In genomic region chr3:65751123-65751700, GRCh38 we compare ENCODE assay signal across 7 cellular contexts.
DNase-seq lines count a peak whose midpoint lies in the region; ATAC-seq and TF ChIP-seq lines count a peak whose summit lies in the region.

No MANE protein-coding gene starts in this region.

- peak; percentile 21 to 76 (median 74); a peak in 4 of 6 replicates for TF ChIP-seq CTCF in HCT116 (IDR thresholded peaks at IDR 0.05 in 2 of 3, conservative IDR thresholded peaks at IDR 0.05 in 1 of 3; ENCODE audit: borderline replicate concordance in 1 of 3, insufficient read depth in 1 of 3, low read depth in 2 of 3, low read length in 2 of 3)

- POLR2A ChIA-PET in HCT116 (lab: Charles Lee) = no interaction called here

- H3K4me2 ChIP-seq in HCT116 (ENCODE audit: low read length) = no peak overlapping the region

- H3K9ac ChIP-seq in HCT116 (ENCODE audit: low read length) = no peak overlapping the region

- H3K4me3 ChIP-seq in HCT116 (replicated peaks in 1 of 2; ENCODE audit: low read depth in 1 of 2, low read length in 2 of 2) = no peak overlapping the region

- H3K9me2 ChIP-seq in HCT116 (ENCODE audit: insufficient read depth) = no peaks in the 10 kb centered on the region

- H3K27ac ChIP-seq in HCT116 (ENCODE audit: low read depth, low read length) = no peak overlapping the region

- ATAC-seq in HCT116 (peak; percentile 88), SK-N-SH treated with all-trans-retinoic acid at 6 μM for 48 hours (peak; percentile 92), GM18909 (IDR thresholded peaks at IDR 0.05; ENCODE audit: poor library complexity, unreplicated experiment) (no peak)

- DNase-seq in ELF-1 (ENCODE audit: low read depth, low spot score) = peak; percentile 77
- DNase-seq in HCT116 (ENCODE audit: low read depth, low spot score) = peak; percentile 3
- DNase-seq in globus pallidus (ENCODE audit: low spot score) = peak; percentile 86
- peak; percentile 51 to 96 (median 83) for DNase-seq in posterior cingulate gyrus
- no peak for DNase-seq in glomerular visceral epithelial cell (ENCODE audit: extremely low spot score)

- BruUV-seq in HCT116 (replicated peaks; lab: Mats Ljungman, UMichigan) = no TSS peak

- peak; percentile 47 for TF ChIP-seq RAD21 in HCT116 (IDR thresholded peaks at IDR 0.05; ENCODE audit: low read depth)

- no peaks in the 10 kb centered on the region for H3K4me1 ChIP-seq in HCT116 (ENCODE audit: control insufficient read depth in 1 of 2, insufficient read depth in 2 of 2, low read length in 2 of 2)

- no peak overlapping the region for H2AFZ ChIP-seq in HCT116 (ENCODE audit: low read depth, low read length, poor library complexity, severe bottlenecking)

- RAD21 ChIA-PET in HCT116 (lab: Charles Lee; ENCODE audit: low non-redundant PET in 1 of 2, low total read pairs in 2 of 2, uncharacterized antibody in 2 of 2, unreplicated experiment in 2 of 2) = interaction anchor here in 1 of 2 experiments (1.5 kb wide), 1 partner anchor 312 kb away, joined by 5 read pairs; no protein-coding TSS in a partner anchor

- no peaks in the 10 kb centered on the region for H3K36me3 ChIP-seq in HCT116 (ENCODE audit: control insufficient read depth in 1 of 2, insufficient read depth in 2 of 2, low read length in 2 of 2)

- intact Hi-C loops in HCT116 (cut with micrococcal nuclease) = loop anchor here (1.0 to 5.0 kb wide), 2 partner anchors 16 to 1219 kb away; no protein-coding TSS in a partner anchor
- intact Hi-C loops in posterior cingulate gyrus (cut with DNase I) = loop anchor here (10.0 kb wide), 1 partner anchor 1216 kb away; no protein-coding TSS in a partner anchor

- no peaks in the 10 kb centered on the region for H3K9me3 ChIP-seq in HCT116 (ENCODE audit: control insufficient read depth in 1 of 2, insufficient read depth in 1 of 2, low read depth in 1 of 2, low read length in 2 of 2)

- TF ChIP-seq POLR2A in HCT116 (IDR thresholded peaks at IDR 0.05; ENCODE audit: borderline replicate concordance, extremely low read depth, insufficient read depth, insufficient read length) = no peak

- H3K27me3 ChIP-seq in HCT116 (ENCODE audit: insufficient read depth, low read length) = no peaks in the 10 kb centered on the region

- H3K79me2 ChIP-seq in HCT116 (ENCODE audit: insufficient read depth, low read length) = no peaks in the 10 kb centered on the region

- CTCF ChIA-PET in HCT116 (lab: Charles Lee) = interaction anchor here (0.9 to 2.0 kb wide), 7 partner anchors 15 to 312 kb away, joined by 3 to 11 read pairs (median 5); no protein-coding TSS in a partner anchor

- no peaks in the 10 kb centered on the region for H4K20me1 ChIP-seq in HCT116 (ENCODE audit: insufficient read depth)

TF ChIP-seq in HCT116, 20 proteins besides CTCF, POLR2A, EP300 and RAD21:
- TF ChIP-seq ZNF274 (IDR thresholded peaks at IDR 0.05; ENCODE audit: low read depth, low read length) (no peak), EZH2 (IDR thresholded peaks at IDR 0.05) (no peak), SP1 (IDR thresholded peaks at IDR 0.05; ENCODE audit: low read depth) (no peak), CBX3 (IDR thresholded peaks at IDR 0.05; ENCODE audit: low read depth) (no peak), TCF7L2 (IDR thresholded peaks at IDR 0.05; ENCODE audit: borderline replicate concordance, extremely low read depth, insufficient read depth, insufficient read length) (no peak), ZFX (IDR thresholded peaks at IDR 0.05) (no peak), FOSL1 (IDR thresholded peaks at IDR 0.05; ENCODE audit: low read depth) (no peak), SRF (IDR thresholded peaks at IDR 0.05; ENCODE audit: low read depth) (no peak), EZH2phosphoT487 (IDR thresholded peaks at IDR 0.05; ENCODE audit: borderline replicate concordance) (no peak), POLR2AphosphoS5 (IDR thresholded peaks at IDR 0.05; ENCODE audit: low read depth, low read length) (no peak)
TF ChIP-seq in HCT116: peak in this region for 0.

TF ChIP-seq in SK-N-SH treated with all-trans-retinoic acid at 6 μM for 48 hours, 23 proteins besides CTCF, POLR2A, EP300 and RAD21:
- TF ChIP-seq CSDC2 (CRISPR knock-in tag; IDR thresholded peaks at IDR 0.05) (no peak), ZNF8 (CRISPR knock-in tag; IDR thresholded peaks at IDR 0.05) (no peak), ZFP30 (CRISPR knock-in tag; IDR thresholded peaks at IDR 0.05) (no peak), TCF4 (CRISPR knock-in tag; IDR thresholded peaks at IDR 0.05; ENCODE audit: borderline replicate concordance) (no peak), ISL1 (CRISPR knock-in tag; IDR thresholded peaks at IDR 0.05) (no peak)
- TF ChIP-seq, protein P1, sequence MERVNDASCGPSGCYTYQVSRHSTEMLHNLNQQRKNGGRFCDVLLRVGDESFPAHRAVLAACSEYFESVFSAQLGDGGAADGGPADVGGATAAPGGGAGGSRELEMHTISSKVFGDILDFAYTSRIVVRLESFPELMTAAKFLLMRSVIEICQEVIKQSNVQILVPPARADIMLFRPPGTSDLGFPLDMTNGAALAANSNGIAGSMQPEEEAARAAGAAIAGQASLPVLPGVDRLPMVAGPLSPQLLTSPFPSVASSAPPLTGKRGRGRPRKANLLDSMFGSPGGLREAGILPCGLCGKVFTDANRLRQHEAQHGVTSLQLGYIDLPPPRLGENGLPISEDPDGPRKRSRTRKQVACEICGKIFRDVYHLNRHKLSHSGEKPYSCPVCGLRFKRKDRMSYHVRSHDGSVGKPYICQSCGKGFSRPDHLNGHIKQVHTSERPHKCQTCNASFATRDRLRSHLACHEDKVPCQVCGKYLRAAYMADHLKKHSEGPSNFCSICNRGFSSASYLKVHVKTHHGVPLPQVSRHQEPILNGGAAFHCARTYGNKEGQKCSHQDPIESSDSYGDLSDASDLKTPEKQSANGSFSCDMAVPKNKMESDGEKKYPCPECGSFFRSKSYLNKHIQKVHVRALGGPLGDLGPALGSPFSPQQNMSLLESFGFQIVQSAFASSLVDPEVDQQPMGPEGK (CRISPR knock-in tag; IDR thresholded peaks at IDR 0.05; ENCODE audit: borderline replicate concordance) = no peak
- TF ChIP-seq, protein P2, sequence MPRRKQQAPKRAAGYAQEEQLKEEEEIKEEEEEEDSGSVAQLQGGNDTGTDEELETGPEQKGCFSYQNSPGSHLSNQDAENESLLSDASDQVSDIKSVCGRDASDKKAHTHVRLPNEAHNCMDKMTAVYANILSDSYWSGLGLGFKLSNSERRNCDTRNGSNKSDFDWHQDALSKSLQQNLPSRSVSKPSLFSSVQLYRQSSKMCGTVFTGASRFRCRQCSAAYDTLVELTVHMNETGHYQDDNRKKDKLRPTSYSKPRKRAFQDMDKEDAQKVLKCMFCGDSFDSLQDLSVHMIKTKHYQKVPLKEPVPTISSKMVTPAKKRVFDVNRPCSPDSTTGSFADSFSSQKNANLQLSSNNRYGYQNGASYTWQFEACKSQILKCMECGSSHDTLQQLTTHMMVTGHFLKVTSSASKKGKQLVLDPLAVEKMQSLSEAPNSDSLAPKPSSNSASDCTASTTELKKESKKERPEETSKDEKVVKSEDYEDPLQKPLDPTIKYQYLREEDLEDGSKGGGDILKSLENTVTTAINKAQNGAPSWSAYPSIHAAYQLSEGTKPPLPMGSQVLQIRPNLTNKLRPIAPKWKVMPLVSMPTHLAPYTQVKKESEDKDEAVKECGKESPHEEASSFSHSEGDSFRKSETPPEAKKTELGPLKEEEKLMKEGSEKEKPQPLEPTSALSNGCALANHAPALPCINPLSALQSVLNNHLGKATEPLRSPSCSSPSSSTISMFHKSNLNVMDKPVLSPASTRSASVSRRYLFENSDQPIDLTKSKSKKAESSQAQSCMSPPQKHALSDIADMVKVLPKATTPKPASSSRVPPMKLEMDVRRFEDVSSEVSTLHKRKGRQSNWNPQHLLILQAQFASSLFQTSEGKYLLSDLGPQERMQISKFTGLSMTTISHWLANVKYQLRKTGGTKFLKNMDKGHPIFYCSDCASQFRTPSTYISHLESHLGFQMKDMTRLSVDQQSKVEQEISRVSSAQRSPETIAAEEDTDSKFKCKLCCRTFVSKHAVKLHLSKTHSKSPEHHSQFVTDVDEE (CRISPR knock-in tag; IDR thresholded peaks at IDR 0.05) = no peak
TF ChIP-seq in SK-N-SH treated with all-trans-retinoic acid at 6 μM for 48 hours: peak in this region for 0.
